22 cellular contexts compared by ENCODE assay signal in the genomic region with DNA sequence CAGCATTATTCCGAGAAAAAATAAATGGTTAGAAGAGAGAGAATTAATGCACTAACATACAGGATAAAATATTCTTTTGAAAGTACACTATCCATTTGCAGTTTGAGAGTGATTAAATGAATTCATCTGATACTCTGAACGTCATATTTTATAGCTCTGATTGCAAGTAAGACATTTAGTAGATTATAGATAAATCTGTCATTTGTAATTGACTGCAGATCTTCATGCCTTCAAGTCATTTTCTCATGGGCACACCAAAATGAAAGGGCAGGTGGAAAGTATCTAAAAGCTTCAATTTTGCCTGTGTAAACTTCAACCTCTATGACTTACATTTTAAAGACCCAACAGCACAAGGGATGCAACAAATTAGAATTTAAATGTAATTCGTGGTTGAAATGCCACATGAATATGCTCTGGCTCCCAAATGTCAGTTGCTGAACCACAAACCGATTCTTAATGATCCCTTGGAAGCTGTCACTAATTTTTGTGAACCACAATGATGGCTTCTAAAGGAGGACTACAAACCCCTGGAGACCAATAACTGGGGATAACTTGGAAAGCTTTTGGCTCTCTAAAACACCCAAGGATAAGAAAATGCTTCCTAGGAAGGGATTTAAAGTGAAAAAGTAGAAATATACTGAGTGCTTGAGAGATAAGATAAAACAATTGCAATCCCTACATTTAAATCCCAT. TPM values are rescaled to one million over a fixed set of nuclear protein-coding genes. Genes with fewer than 3 reads are reported as not detected.
A peak's percentile ranks its signal among the peaks of the same experiment; 100 is the strongest.
DNase-seq lines count a peak whose midpoint lies in the region; ATAC-seq and TF ChIP-seq lines count a peak whose summit lies in the region.
"Had no signal": no experiment of that assay in that cellular context is flagged by ENCODE, and none has a peak within 500 bp of the region (broad histone marks: within the 10 kb centered on the region; RNA-seq: fewer than 3 reads in every experiment).

No MANE protein-coding gene starts in this region.

- no peaks in the 10 kb centered on the region for H3K36me3 Mint-ChIP-seq in mesothelial cell of epicardium

- ATAC-seq in SK-N-SH treated with all-trans-retinoic acid at 6 μM for 48 hours (no peak), HG03175 (IDR thresholded peaks at IDR 0.05; ENCODE audit: unreplicated experiment) (no peak)
- ATAC-seq: gastrocnemius medialis, lower lobe of right lung, T-helper 17 cell had no signal

- no peak overlapping the region for H3K4me3 Mint-ChIP-seq in mesothelial cell of epicardium
- H3K4me3 Mint-ChIP-seq: activated T-cell treated with anti-CD3 and anti-CD28 coated beads, Interleukin-2, amount 50 U/mL, for 24 hours; T-helper 17 cell had no signal

- H3K27me3 Mint-ChIP-seq in mesothelial cell of epicardium (ENCODE audit: low read depth), result no peaks in the 10 kb centered on the region
- H3K27me3 Mint-ChIP-seq: activated T-cell treated with anti-CD3 and anti-CD28 coated beads, Interleukin-2, amount 50 U/mL, for 24 hours; T-helper 17 cell had no signal

- no peak for TF ChIP-seq CTCF in mesothelial cell of epicardium (IDR thresholded peaks at IDR 0.05; ENCODE audit: unreplicated experiment)

- POLR2A ChIA-PET in HEK293T (lab: Yijun Ruan, JAX), result no interaction called here

- CTCF ChIA-PET in HEK293T (lab: Yijun Ruan, JAX), result no interaction called here

- H3K9me3 Mint-ChIP-seq in mesothelial cell of epicardium, result peaks cover 6% of the 10 kb centered on the region

- DNase-seq in NCI-H1105 treated with DMSO at 0.1 percent for 48 hours (lab: John Stamatoyannopoulos, UW) (peak; percentile 11), NCI-H1105 (lab: John Stamatoyannopoulos, UW) (no peak), HEK293T (ENCODE audit: extremely low spot score) (no peak), mesothelial cell of epicardium (ENCODE audit: low spot score in 2 of 2, unreplicated experiment in 2 of 2) (no peak), glomerular visceral epithelial cell (ENCODE audit: extremely low spot score) (no peak), DMS153 treated with DMSO at 0.1 percent for 48 hours (lab: John Stamatoyannopoulos, UW; ENCODE audit: unreplicated experiment) (no peak)
- DNase-seq: activated T-cell treated with anti-CD3 and anti-CD28 coated beads, Interleukin-2, amount 50 U/mL, for 24 hours; Caco-2; colonic mucosa; effector memory CD4-positive, alpha-beta T cell; erythroblast; gastrocnemius medialis; lower lobe of right lung; NCI-H1092 treated with DMSO at 0.1 percent for 48 hours; PC-9; T-helper 17 cell; transverse colon had no signal

- H3K27ac Mint-ChIP-seq in mesothelial cell of epicardium, result peak overlapping the region; percentile 87
- H3K27ac Mint-ChIP-seq: activated T-cell treated with anti-CD3 and anti-CD28 coated beads, Interleukin-2, amount 50 U/mL, for 24 hours; T-helper 17 cell had no signal

- H3K4me1 Mint-ChIP-seq in mesothelial cell of epicardium, result peaks cover 53% of the 10 kb centered on the region
- H3K4me1 Mint-ChIP-seq: T-helper 17 cell had no signal

TF ChIP-seq in HEK293T, 16 proteins besides CTCF, POLR2A, EP300 and RAD21:
- TF ChIP-seq TARDBP (IDR thresholded peaks at IDR 0.05) (no peak), PKNOX1 (IDR thresholded peaks at IDR 0.05) (peak; percentile 38; the same call in 1 of the 2 replicates)

TF ChIP-seq in SK-N-SH treated with all-trans-retinoic acid at 6 μM for 48 hours, 23 proteins besides CTCF, POLR2A, EP300 and RAD21:
- TF ChIP-seq SNAI2 (CRISPR knock-in tag; IDR thresholded peaks at IDR 0.05) (0 out of 2 replicates have a peak, but pooled peaks have one; percentile 16), ZNF70 (CRISPR knock-in tag; IDR thresholded peaks at IDR 0.05) (no peak), TCF4 (CRISPR knock-in tag; IDR thresholded peaks at IDR 0.05; ENCODE audit: borderline replicate concordance) (peak; percentile 39; the same call in 1 of the 2 replicates), GLIS3 (CRISPR knock-in tag; IDR thresholded peaks at IDR 0.05) (0 out of 2 replicates have a peak, but pooled peaks have one; percentile 54), OSR1 (CRISPR knock-in tag; IDR thresholded peaks at IDR 0.05) (no peak), TSHZ2 (CRISPR knock-in tag; IDR thresholded peaks at IDR 0.05) (peak; percentile 57; the same call in 1 of the 2 replicates), PATZ1 (CRISPR knock-in tag; IDR thresholded peaks at IDR 0.05; ENCODE audit: borderline replicate concordance) (0 out of 2 replicates have a peak, but pooled peaks have one; percentile 25), CSDC2 (CRISPR knock-in tag; IDR thresholded peaks at IDR 0.05) (no peak), ISL1 (CRISPR knock-in tag; IDR thresholded peaks at IDR 0.05) (peak; percentile 89)

RNA-seq across cellular contexts. Expression of gene TYRP1, which starts 3.9 kb away (rescaled TPM):
- 0.42 to 1.0 TPM (median 0.64 TPM) in 3 replicates for total RNA-seq in mesothelial cell of epicardium
- total RNA-seq: activated CD8-positive, alpha-beta memory T cell treated with anti-CD3 and anti-CD28 coated beads for 36 hours; bronchial epithelial cell; Caco-2; LHCN-M2; PC-9; T-helper 17 cell had no signal
